In genomic region chr9:129964901-129965734, GRCh38 we compare ENCODE assay signal across 7 cellular contexts.
A peak's percentile ranks its signal among the peaks of the same experiment; 100 is the strongest.
DNase-seq lines count a peak whose midpoint lies in the region.

No MANE protein-coding gene starts in this region.

- no peak overlapping the region for H3K4me3 ChIP-seq in iPS-20b (ENCODE audit: low read length)

- no peaks in the 10 kb centered on the region for H3K36me3 ChIP-seq in iPS-20b (ENCODE audit: insufficient read depth, low read depth, low read length)

- peak overlapping the region; percentile 77; the same call in 1 of the 2 replicates for H3K9ac ChIP-seq in iPS-20b (ENCODE audit: low read depth, low read length)

- H3K9me3 ChIP-seq in iPS-20b (ENCODE audit: insufficient read depth, low read depth, low read length), result no peaks in the 10 kb centered on the region

- DNase-seq in HT1080 (ENCODE audit: low read depth) (peak; percentile 17), substantia nigra (lab: John Stamatoyannopoulos, UW) (peak in 3 of 49 donors; percentile 20 to 64 (median 24)), NCI-H2171 treated with DMSO at 0.1 percent for 48 hours (lab: John Stamatoyannopoulos, UW) (no peak), NCI-H2196 (lab: John Stamatoyannopoulos, UW; ENCODE audit: unreplicated experiment) (no peak), COLO829 (ENCODE audit: low spot score) (no peak)

- no peaks in the 10 kb centered on the region for H3K27me3 ChIP-seq in iPS-20b (ENCODE audit: insufficient read depth, low read length)

- peaks cover 35% of the 10 kb centered on the region for H3K4me1 ChIP-seq in iPS-20b (ENCODE audit: insufficient read depth, low read length)

- H3K27ac ChIP-seq in angular gyrus (ENCODE audit: low read depth, low read length) (peak overlapping the region; percentile 86), iPS-20b (ENCODE audit: low read length) (peak overlapping the region; percentile 41), substantia nigra (ENCODE audit: low read depth, low read length, poor library complexity, severe bottlenecking) (peak overlapping the region; percentile 92)

Comparison
In these comparisons a context has a peak if more than half of its experiments do, and no peak if none do; other contexts are left out.
1. H3K27ac ChIP-seq: peak in every context shown above with its lines; median percentile 92 in substantia nigra; 86 in angular gyrus; 41 in iPS-20b.